ENCODE assay signal across 11 cellular contexts in the genomic region with DNA sequence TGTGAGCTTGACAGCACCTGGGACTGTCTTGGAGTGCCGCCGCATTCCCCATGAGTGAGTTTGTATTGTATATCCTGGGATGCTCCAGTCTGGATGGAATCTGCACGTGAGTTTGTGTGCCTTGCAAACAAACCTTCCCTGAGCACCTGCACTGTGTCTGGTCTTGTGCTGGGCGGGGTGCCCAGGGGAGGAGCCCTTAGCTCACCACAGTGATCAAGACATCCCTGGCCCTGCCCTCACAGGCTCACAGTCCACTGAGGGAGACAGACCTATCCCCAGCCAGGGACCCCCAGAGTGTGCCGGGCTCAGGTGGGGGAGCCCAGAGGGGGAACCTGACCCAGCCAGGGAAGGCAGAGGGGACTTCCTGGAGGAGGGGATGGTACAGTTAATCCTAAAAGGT. TPM values are rescaled to one million over a fixed set of nuclear protein-coding genes. Genes with fewer than 3 reads are reported as not detected.
DNase-seq lines count a peak whose midpoint lies in the region; ATAC-seq, FAIRE-seq and TF ChIP-seq lines count a peak whose summit lies in the region.
"Had no signal": no experiment of that assay in that cellular context is flagged by ENCODE, and none has a peak within 500 bp of the region (broad histone marks: within the 10 kb centered on the region; RNA-seq: fewer than 3 reads in every experiment).

No MANE protein-coding gene starts in this region.

- DNase-seq in DMS153 treated with DMSO at 0.1 percent for 48 hours (lab: John Stamatoyannopoulos, UW; ENCODE audit: unreplicated experiment) (peak; percentile 59), NCI-H2081 treated with DMSO at 0.1 percent for 48 hours (lab: John Stamatoyannopoulos, UW) (peak; percentile 19), K562 (ENCODE audit: extremely low read depth in 1 of 4, low spot score in 3 of 4) (peak in 1 of 4 experiments; percentile 10), GDM1 (lab: John Stamatoyannopoulos, UW) (no peak), MG63 (no peak), ureter (ENCODE audit: low spot score) (no peak)
- DNase-seq in effector CD4-positive, alpha-beta T cell, result no peak
- DNase-seq: activated CD8-positive, alpha-beta memory T cell treated with anti-CD3 and anti-CD28 coated beads, Interleukin-2, amount 10 ng/mL, durations not matched to agents 7 days and 5 days had no signal

- H3K27ac ChIP-seq in K562 (ENCODE audit: extremely low read depth, low read depth, low read length) (no peak overlapping the region), mucosa of rectum (ENCODE audit: low read depth in 2 of 2, low read length in 2 of 2) (peak overlapping the region; percentile 36 to 52)

- intact Hi-C loops in K562 (cut with micrococcal nuclease), result no loop called here

- H3K9me3 ChIP-seq in K562 (replicated peaks; ENCODE audit: control insufficient read depth, insufficient read depth, low read depth, low read length) (no peaks in the 10 kb centered on the region), mucosa of rectum (ENCODE audit: control insufficient read depth in 2 of 2, low read length in 2 of 2) (no peaks in the 10 kb centered on the region), MG63 (peaks cover 4% of the 10 kb centered on the region)

- no TSS peak for BruUV-seq in K562 (replicated peaks; lab: Mats Ljungman, UMichigan)

- no peak for TF ChIP-seq CTCF in K562 (IDR thresholded peaks at IDR 0.05 in 2 of 3, conservative IDR thresholded peaks at IDR 0.05 in 1 of 3; ENCODE audit: insufficient read depth in 2 of 3, low read depth in 1 of 3, low read length in 3 of 3)

- H3K4me2 ChIP-seq in K562 (ENCODE audit: insufficient read depth, low read length), result no peak overlapping the region

- 38% methylated on average over 5 of the region's 5 CpGs for WGBS in K562 (ENCODE audit: insufficient coverage, low coverage, missing lambda C conversion rate)

- no peak for FAIRE-seq in K562 (lab: Jason Lieb, UNC)

- TF ChIP-seq RAD21 in K562 (CRISPR knock-in tag; conservative IDR thresholded peaks at IDR 0.05 in 1 of 2, IDR thresholded peaks at IDR 0.05 in 1 of 2), result no peak

- H3K36me3 ChIP-seq in K562 (ENCODE audit: control insufficient read depth, insufficient read depth, low read length) (no peaks in the 10 kb centered on the region), mucosa of rectum (ENCODE audit: control insufficient read depth in 2 of 2, insufficient read depth in 2 of 2, low read length in 2 of 2) (peaks cover 0 to 9% of the 10 kb centered on the region in 2 donors), MG63 (no peaks in the 10 kb centered on the region)

- H3K79me2 ChIP-seq in K562 (ENCODE audit: control insufficient read depth, insufficient read depth, low read length), result no peaks in the 10 kb centered on the region

- H3K27me3 ChIP-seq in K562 (ENCODE audit: control insufficient read depth in 2 of 2, insufficient read depth in 2 of 2, low read length in 2 of 2) (peaks cover 14 to 38% of the 10 kb centered on the region in 2 experiments; a peak in 4 of 5 replicates), mucosa of rectum (ENCODE audit: control insufficient read depth in 2 of 2, insufficient read depth in 2 of 2, low read length in 2 of 2) (no peaks in the 10 kb centered on the region), MG63 (no peaks in the 10 kb centered on the region; the same call in 1 of the 2 replicates)

- H2AFZ ChIP-seq in K562 (ENCODE audit: low read depth, low read length), result no peak overlapping the region

- CTCF ChIA-PET in K562 (lab: Yijun Ruan, JAX; ENCODE audit: low intra/inter-chr PET ratio), result interaction anchor here (1.2 kb wide), 1 partner anchor 84 kb away, joined by 5 read pairs; no protein-coding TSS in a partner anchor

- no peak for TF ChIP-seq POLR2A in K562 (conservative IDR thresholded peaks at IDR 0.05)

- no peak for TF ChIP-seq EP300 in K562 (IDR thresholded peaks at IDR 0.05; ENCODE audit: low read length)

- no peak overlapping the region for H3K9ac ChIP-seq in K562 (ENCODE audit: insufficient read depth in 1 of 2, low read depth in 2 of 2, low read length in 2 of 2)
- H3K9ac ChIP-seq in mucosa of rectum (ENCODE audit: low read depth in 1 of 2, low read length in 2 of 2), result no peak overlapping the region

- H4K20me1 ChIP-seq in K562 (replicated peaks; ENCODE audit: control insufficient read depth, insufficient read depth, low read length), result no peaks in the 10 kb centered on the region

- in situ Hi-C loops in K562 (cut with MboI), result no loop called here

- no peak overlapping the region for H3K4me3 ChIP-seq in K562
- no peak overlapping the region for H3K4me3 ChIP-seq in mucosa of rectum (ENCODE audit: low read length in 2 of 2)
- H3K4me3 ChIP-seq in MG63, result no peak overlapping the region

- ATAC-seq in K562, result 0 out of 3 replicates have a peak, but pooled peaks have one; percentile 11
- ATAC-seq: activated CD8-positive, alpha-beta memory T cell treated with anti-CD3 and anti-CD28 coated beads, Interleukin-2, amount 10 ng/mL, durations not matched to agents 7 days and 5 days had no signal

- POLR2A ChIA-PET in K562 (lab: Yijun Ruan, JAX), result interaction anchor here (0.7 to 1.0 kb wide), 2 partner anchors 28 to 40 kb away, joined by 3 to 5 read pairs; no protein-coding TSS in a partner anchor

- peaks cover 10 to 19% of the 10 kb centered on the region in 2 experiments; a peak in 4 of 5 replicates for H3K4me1 ChIP-seq in K562 (replicated peaks in 1 of 2; ENCODE audit: control insufficient read depth in 2 of 2, insufficient read depth in 2 of 2, low read length in 2 of 2)
- peaks cover 15 to 20% of the 10 kb centered on the region in 2 donors for H3K4me1 ChIP-seq in mucosa of rectum (ENCODE audit: control insufficient read depth in 2 of 2, insufficient read depth in 2 of 2, low read length in 2 of 2)

- H3K9me1 ChIP-seq in K562 (ENCODE audit: control insufficient read depth, insufficient read depth, low read length), result no peaks in the 10 kb centered on the region

RNA-seq across cellular contexts. Expression of gene BCAM, which starts 1.7 kb away (rescaled TPM):
- 3.4 and 9.2 TPM in 2 replicates for total RNA-seq in K562 (2011; cell fraction: chromatin; rRNA removed; ENCODE audit: low replicate concordance)
- 3.7 and 5.5 TPM in 2 replicates for total RNA-seq in K562 (2011; cell fraction: nucleolus; rRNA removed)
- total RNA-seq in K562 (2011; cell fraction: nucleoplasm; rRNA removed), result 3.0 and 4.9 TPM in 2 replicates
- total RNA-seq in K562 (2014; rRNA removed) (0.14 and 0.41 TPM in 2 replicates), K562 (2014; rRNA removed; fragmentation: Illumina TruSeq; extraction: Trizol) (0.06 and 0.07 TPM in 2 replicates), K562 (2015; rRNA removed; fragmentation: Illumina TruSeq; extraction: Trizol) (0.33 and 0.38 TPM in 2 replicates), K562 (2021) (1.3 and 1.9 TPM in 2 replicates), ureter (136 TPM)
- polyA plus RNA-seq in K562 (2011; rRNA removed) (0.18 and 1.5 TPM in 2 replicates), K562 (2014; fragmentation: Illumina TruSeq; extraction: Trizol) (0.45 and 0.47 TPM in 2 replicates), K562 (2014; fragmentation: Nextera tagmentation; extraction: Ambion mirVana) (not detected), K562 (2014; rRNA removed) (0.76 and 1.1 TPM in 2 replicates)
- polyA plus RNA-seq in K562 (2011; cell fraction: cytosol; rRNA removed), result 0.31 and 0.64 TPM in 2 replicates
- polyA plus RNA-seq in K562 (2011; cell fraction: nucleus; rRNA removed), result 4.7 and 6.3 TPM in 2 replicates
- polyA plus RNA-seq in K562 (2012), result 1.6 and 3.8 TPM in 2 replicates
- polyA minus RNA-seq in K562 (2011; rRNA and poly(A)+ RNA removed), result 0.56 and 0.72 TPM in 2 replicates
- 2.5 and 2.6 TPM in 2 replicates for polyA minus RNA-seq in K562 (2011; cell fraction: cytosol; rRNA and poly(A)+ RNA removed)
- 0.94 and 1.2 TPM in 2 replicates for polyA minus RNA-seq in K562 (2011; cell fraction: nucleus; rRNA and poly(A)+ RNA removed)
- total RNA-seq in MG63 (2014; rRNA removed; shearing (Covaris generic); ENCODE audit: low replicate concordance), result 4.1 and 6.1 TPM in 2 replicates
- total RNA-seq: activated CD8-positive, alpha-beta memory T cell treated with anti-CD3 and anti-CD28 coated beads, Interleukin-2, amount 10 ng/mL, durations not matched to agents 7 days and 5 days had no signal
- polyA plus RNA-seq: IgD-negative memory B cell had no signal

RNA-seq across cellular contexts. Expression of gene CBLC, which starts 29.5 kb away (rescaled TPM):
- not detected in 2 replicates for total RNA-seq in K562 (2011; cell fraction: chromatin; rRNA removed; ENCODE audit: low replicate concordance)
- total RNA-seq in K562 (2011; cell fraction: nucleolus; rRNA removed), result not detected in 2 replicates
- not detected in 2 replicates for total RNA-seq in K562 (2011; cell fraction: nucleoplasm; rRNA removed)
- total RNA-seq in K562 (2014; rRNA removed) (0.09 TPM in 1 of 2 replicates, not detected in the other), K562 (2014; rRNA removed; fragmentation: Illumina TruSeq; extraction: Trizol) (not detected in 2 replicates), K562 (2015; rRNA removed; fragmentation: Illumina TruSeq; extraction: Trizol) (not detected in 2 replicates), K562 (2021) (not detected in 2 replicates), ureter (49.5 TPM)
- polyA plus RNA-seq in K562 (2011; rRNA removed) (not detected in 2 replicates), K562 (2014; fragmentation: Illumina TruSeq; extraction: Trizol) (not detected in 2 replicates), K562 (2014; fragmentation: Nextera tagmentation; extraction: Ambion mirVana) (not detected), K562 (2014; rRNA removed) (not detected in 2 replicates)
- not detected in 2 replicates for polyA plus RNA-seq in K562 (2011; cell fraction: cytosol; rRNA removed)
- not detected in 2 replicates for polyA plus RNA-seq in K562 (2011; cell fraction: nucleus; rRNA removed)
- polyA plus RNA-seq in K562 (2012), result not detected in 2 replicates
- not detected in 2 replicates for polyA minus RNA-seq in K562 (2011; rRNA and poly(A)+ RNA removed)
- polyA minus RNA-seq in K562 (2011; cell fraction: cytosol; rRNA and poly(A)+ RNA removed), result not detected in 2 replicates
- polyA minus RNA-seq in K562 (2011; cell fraction: nucleus; rRNA and poly(A)+ RNA removed), result not detected in 2 replicates
- not detected in 2 replicates for total RNA-seq in MG63 (2014; rRNA removed; shearing (Covaris generic); ENCODE audit: low replicate concordance)
- total RNA-seq: activated CD8-positive, alpha-beta memory T cell treated with anti-CD3 and anti-CD28 coated beads, Interleukin-2, amount 10 ng/mL, durations not matched to agents 7 days and 5 days; temporal lobe had no signal
- polyA plus RNA-seq: IgD-negative memory B cell had no signal

RNA-seq across cellular contexts. Expression of gene NECTIN2, which starts 38.9 kb away (rescaled TPM):
- total RNA-seq in K562 (2011; cell fraction: chromatin; rRNA removed; ENCODE audit: low replicate concordance), result 51.7 and 114 TPM in 2 replicates
- 140 and 162 TPM in 2 replicates for total RNA-seq in K562 (2011; cell fraction: nucleolus; rRNA removed)
- 124 and 148 TPM in 2 replicates for total RNA-seq in K562 (2011; cell fraction: nucleoplasm; rRNA removed)
- total RNA-seq in K562 (2014; rRNA removed), result 65.3 and 78.5 TPM in 2 replicates
- 29.8 and 34.9 TPM in 2 replicates for total RNA-seq in K562 (2014; rRNA removed; fragmentation: Illumina TruSeq; extraction: Trizol)
- 33.8 and 36.5 TPM in 2 replicates for total RNA-seq in K562 (2015; rRNA removed; fragmentation: Illumina TruSeq; extraction: Trizol)
- 83.6 and 84.8 TPM in 2 replicates for total RNA-seq in K562 (2021)
- polyA plus RNA-seq in K562 (2011; rRNA removed), result 32.7 and 73.0 TPM in 2 replicates
- 78.1 and 87.1 TPM in 2 replicates for polyA plus RNA-seq in K562 (2011; cell fraction: cytosol; rRNA removed)
- polyA plus RNA-seq in K562 (2011; cell fraction: nucleus; rRNA removed), result 35.6 and 37.9 TPM in 2 replicates
- 76.8 and 118 TPM in 2 replicates for polyA plus RNA-seq in K562 (2012)
- polyA plus RNA-seq in K562 (2014; fragmentation: Illumina TruSeq; extraction: Trizol), result 92.7 and 94.9 TPM in 2 replicates
- polyA plus RNA-seq in K562 (2014; fragmentation: Nextera tagmentation; extraction: Ambion mirVana), result 1 to 10 TPM; 3.9 to 4.9 TPM
- 41.4 and 43.6 TPM in 2 replicates for polyA plus RNA-seq in K562 (2014; rRNA removed)
- polyA minus RNA-seq in K562 (2011; rRNA and poly(A)+ RNA removed), result 29.4 and 29.7 TPM in 2 replicates
- polyA minus RNA-seq in K562 (2011; cell fraction: cytosol; rRNA and poly(A)+ RNA removed), result 43.7 and 44.6 TPM in 2 replicates
- 9.2 and 15.6 TPM in 2 replicates for polyA minus RNA-seq in K562 (2011; cell fraction: nucleus; rRNA and poly(A)+ RNA removed)
- total RNA-seq in MG63 (2014; rRNA removed; shearing (Covaris generic); ENCODE audit: low replicate concordance), result 23.6 and 38.2 TPM in 2 replicates
- 66.7 TPM for total RNA-seq in ureter
- polyA plus RNA-seq: IgD-negative memory B cell had no signal

RNA-seq across cellular contexts. Expression of gene BCL3, which starts 58.7 kb away (rescaled TPM):
- total RNA-seq in K562 (2011; cell fraction: chromatin; rRNA removed; ENCODE audit: low replicate concordance), result 3.7 and 11.5 TPM in 2 replicates
- total RNA-seq in K562 (2011; cell fraction: nucleolus; rRNA removed), result 6.4 and 6.8 TPM in 2 replicates
- total RNA-seq in K562 (2011; cell fraction: nucleoplasm; rRNA removed), result 2.5 and 7.1 TPM in 2 replicates
- 1.1 TPM in 2 replicates for total RNA-seq in K562 (2014; rRNA removed)
- total RNA-seq in K562 (2014; rRNA removed; fragmentation: Illumina TruSeq; extraction: Trizol), result 0.07 TPM in 1 of 2 replicates, not detected in the other
- total RNA-seq in K562 (2015; rRNA removed; fragmentation: Illumina TruSeq; extraction: Trizol), result 0.33 and 0.72 TPM in 2 replicates
- total RNA-seq in K562 (2021), result 1.9 and 2.4 TPM in 2 replicates
- polyA plus RNA-seq in K562 (2011; rRNA removed), result 0.28 and 1.2 TPM in 2 replicates
- polyA plus RNA-seq in K562 (2011; cell fraction: cytosol; rRNA removed), result 0.43 and 2.4 TPM in 2 replicates
- polyA plus RNA-seq in K562 (2011; cell fraction: nucleus; rRNA removed), result 5.5 and 6.5 TPM in 2 replicates
- 2.5 and 9.1 TPM in 2 replicates for polyA plus RNA-seq in K562 (2012)
- polyA plus RNA-seq in K562 (2014; fragmentation: Illumina TruSeq; extraction: Trizol), result 0.67 and 0.93 TPM in 2 replicates
- under 1 TPM in 1 of 2 experiments, not detected in 1; 0.03 TPM for polyA plus RNA-seq in K562 (2014; fragmentation: Nextera tagmentation; extraction: Ambion mirVana)
- 0.97 and 2.4 TPM in 2 replicates for polyA plus RNA-seq in K562 (2014; rRNA removed)
- polyA minus RNA-seq in K562 (2011; rRNA and poly(A)+ RNA removed), result 0.21 TPM in 1 of 2 replicates, not detected in the other
- polyA minus RNA-seq in K562 (2011; cell fraction: cytosol; rRNA and poly(A)+ RNA removed), result 2.5 TPM in 2 replicates
- polyA minus RNA-seq in K562 (2011; cell fraction: nucleus; rRNA and poly(A)+ RNA removed), result 0.78 and 2.3 TPM in 2 replicates
- total RNA-seq in MG63 (2014; rRNA removed; shearing (Covaris generic); ENCODE audit: low replicate concordance), result 2.2 and 3.6 TPM in 2 replicates
- 68.4 TPM for total RNA-seq in ureter

Comparison
In these comparisons a context has a peak if more than half of its experiments do, and no peak if none do; other contexts are left out.
1. DNase-seq: peak in DMS153 treated with DMSO at 0.1 percent for 48 hours (single experiment) and NCI-H2081 treated with DMSO at 0.1 percent for 48 hours (single experiment); none in GDM1 (single experiment), MG63 (single experiment), effector CD4-positive, alpha-beta T cell (single experiment) and ureter (single experiment).
2. RNA of gene BCAM, which starts 1.7 kb away (total RNA-seq): 136 TPM in ureter (single experiment); 4.1 to 6.1 TPM in MG63 and 0.06 to 9.2 TPM in K562; every median in the first group is over 10 times any median in the second.
3. RNA of gene CBLC, which starts 29.5 kb away (total RNA-seq): 49.5 TPM in ureter (single experiment); 0.09 TPM in K562 and not detected in MG63; every median in the first group is over 10 times any median in the second.